8 cellular contexts compared by ENCODE assay signal in the genomic region with DNA sequence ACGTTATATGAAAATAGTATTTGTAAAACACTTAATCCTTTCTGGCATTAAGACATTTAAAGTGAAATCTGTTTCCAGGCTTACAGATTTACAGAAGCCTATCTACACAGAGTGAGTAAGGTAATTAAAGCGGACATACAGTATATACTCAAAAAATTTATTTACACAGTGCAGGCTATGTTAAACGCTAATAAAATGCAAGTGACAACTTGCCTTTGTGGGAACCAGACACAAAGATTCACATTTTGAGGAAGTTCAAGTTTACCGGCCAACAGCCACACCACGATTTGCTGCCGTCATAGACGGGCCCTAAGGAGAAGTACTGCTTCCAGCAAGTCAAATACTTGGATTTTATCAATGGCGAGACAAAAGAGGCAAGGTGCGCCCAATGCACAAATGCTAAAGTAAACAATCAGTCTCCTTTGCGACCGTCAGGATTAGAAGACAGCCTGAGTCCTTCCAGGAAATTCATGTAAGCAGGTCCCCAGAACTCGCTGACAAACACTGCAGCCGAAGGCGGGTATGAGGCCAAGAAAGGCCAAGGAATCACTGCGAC. TPM values are rescaled to one million over a fixed set of nuclear protein-coding genes. Genes with fewer than 3 reads are reported as not detected.
DNase-seq lines count a peak whose midpoint lies in the region; ATAC-seq and TF ChIP-seq lines count a peak whose summit lies in the region.

No MANE protein-coding gene starts in this region.

- POLR2A ChIA-PET in PC-9 (lab: Charles Lee; ENCODE audit: unreplicated experiment): no interaction called here

- H3K79me2 ChIP-seq in PC-9 (ENCODE audit: low read depth): peaks cover 85% of the 10 kb centered on the region

- H3K4me2 ChIP-seq in PC-9: peak overlapping the region; percentile 91

- DNase-seq in GDM1 (lab: John Stamatoyannopoulos, UW) (peak; percentile 33), PC-9 (no peak), germinal center (ENCODE audit: low spot score) (peak; percentile 27), posterior vena cava (ENCODE audit: low spot score) (peak; percentile 84)
- DNase-seq in stimulated activated CD4-positive, alpha-beta T cell treated with anti-CD3 and anti-CD28 coated beads, Interleukin-2, amount 100 ng/mL, for 24 hours: no peak

- intact Hi-C loops in PC-9 (cut with micrococcal nuclease; ENCODE audit: unreplicated experiment) (loop anchor here (2.0 to 5.0 kb wide), 3 partner anchors 69 to 197 kb away; a partner anchor contains a TSS), posterior vena cava (cut with DNase I) (no loop called here)

- BruUV-seq in PC-9 (replicated peaks; lab: Mats Ljungman, UMichigan): no TSS peak

- H3K4me3 ChIP-seq in PC-9: peak overlapping the region; percentile 73

- 0 out of 2 replicates have a peak, but pooled peaks cover 3% of the 10 kb centered on the region for H3K9me2 ChIP-seq in PC-9 (ENCODE audit: insufficient read depth)

- no peak for ATAC-seq in GM21619 (IDR thresholded peaks at IDR 0.05; ENCODE audit: unreplicated experiment)
- no peak for ATAC-seq in HG03108 (IDR thresholded peaks at IDR 0.05; ENCODE audit: unreplicated experiment)
- no peak for ATAC-seq in HG03520 (IDR thresholded peaks at IDR 0.05; ENCODE audit: unreplicated experiment)

- H2AFZ ChIP-seq in PC-9: peak overlapping the region; percentile 95

- H3K9me3 ChIP-seq in PC-9 (ENCODE audit: insufficient read depth, low read depth): no peaks in the 10 kb centered on the region

- peak; percentile 53; the same call in 1 of the 2 replicates for TF ChIP-seq CTCF in PC-9 (conservative IDR thresholded peaks at IDR 0.05)

- peaks cover 52% of the 10 kb centered on the region for H4K20me1 ChIP-seq in PC-9 (ENCODE audit: insufficient read depth)

- H3K27ac ChIP-seq in PC-9: peak overlapping the region; percentile 74

- H3K4me1 ChIP-seq in PC-9 (replicated peaks; ENCODE audit: insufficient read depth): peaks cover 34% of the 10 kb centered on the region

- CTCF ChIA-PET in PC-9 (lab: Charles Lee): no interaction called here

- peaks cover 17% of the 10 kb centered on the region; the same call in 1 of the 2 replicates for H3F3A ChIP-seq in PC-9 (ENCODE audit: insufficient read depth, low read depth)

- H3K27me3 ChIP-seq in PC-9 (ENCODE audit: insufficient read depth, low read depth): no peaks in the 10 kb centered on the region

- H3K36me3 ChIP-seq in PC-9 (ENCODE audit: low read depth): peaks cover 4% of the 10 kb centered on the region; the same call in 1 of the 2 replicates

RNA-seq across cellular contexts. Expression of a gene that starts 0.8 kb away (rescaled TPM):
- total RNA-seq in PC-9 (2021) (94.9 and 98.4 TPM in 2 replicates), posterior vena cava (10 to 100 TPM; 75.1 to 78.7 TPM)

RNA-seq across cellular contexts. Expression of a gene that starts 1.3 kb away (rescaled TPM):
- 27.4 and 36.0 TPM in 2 replicates for total RNA-seq in PC-9 (2021)
- total RNA-seq in posterior vena cava: 1 to 10 TPM; 1.0 to 2.0 TPM

RNA-seq across cellular contexts. Expression of a gene that starts 60.0 kb away (rescaled TPM):
- 0.28 and 0.68 TPM in 2 replicates for total RNA-seq in PC-9 (2021)
- total RNA-seq in posterior vena cava: under 1 TPM; 0.29 to 0.97 TPM

Comparison
In these comparisons a context has a peak if more than half of its experiments do, and no peak if none do; other contexts are left out.
1. DNase-seq: peak in GDM1 (single experiment), germinal center (single experiment) and posterior vena cava (single experiment); none in PC-9 (0 of 2) and stimulated activated CD4-positive, alpha-beta T cell treated with anti-CD3 and anti-CD28 coated beads, Interleukin-2, amount 100 ng/mL, for 24 hours (0 of 2).